22 cellular contexts compared by ENCODE assay signal in the genomic region with DNA sequence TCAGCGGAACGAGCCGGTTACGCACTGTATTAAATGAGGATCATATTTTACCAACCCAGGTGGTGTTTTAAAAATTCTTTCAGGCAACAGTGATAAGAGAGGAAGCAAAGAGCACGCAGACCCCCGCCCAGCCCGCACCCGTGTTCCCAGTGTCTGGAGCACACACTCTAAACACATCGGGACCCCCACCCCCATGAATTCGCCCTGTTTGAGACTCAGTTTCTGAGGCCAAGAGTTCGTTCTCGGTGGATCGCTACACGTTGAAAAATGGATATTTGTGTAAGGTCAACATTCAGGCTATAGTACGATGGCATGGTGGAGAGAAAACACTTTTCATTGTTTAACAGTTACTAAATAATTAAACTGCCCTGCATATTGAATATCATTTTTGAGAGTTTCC.
"Had no signal": no experiment of that assay in that cellular context is flagged by ENCODE, and none has a peak within 500 bp of the region (broad histone marks: within the 10 kb centered on the region; RNA-seq: fewer than 3 reads in every experiment).

No MANE protein-coding gene starts in this region.

- H3K27ac Mint-ChIP-seq: activated naive CD8-positive, alpha-beta T cell had no signal

- H3K4me3 Mint-ChIP-seq: activated CD4-positive, alpha-beta T cell treated with anti-CD3 and anti-CD28 coated beads, Interleukin-2, amount 10 ng/mL, durations not matched to agents 7 days and 5 days; activated naive CD8-positive, alpha-beta T cell; central memory CD8-positive, alpha-beta T cell; immature natural killer cell; naive thymus-derived CD8-positive, alpha-beta T cell; T-cell had no signal

- H3K9me3 Mint-ChIP-seq: activated CD4-positive, alpha-beta T cell treated with anti-CD3 and anti-CD28 coated beads, Interleukin-2, amount 10 ng/mL, durations not matched to agents 7 days and 5 days; central memory CD8-positive, alpha-beta T cell had no signal

- DNase-seq: activated CD4-positive, alpha-beta T cell treated with anti-CD3 and anti-CD28 coated beads, Interleukin-2, amount 10 ng/mL, durations not matched to agents 7 days and 5 days; activated CD4-positive, CD25-positive, alpha-beta regulatory T cell; activated CD8-positive, alpha-beta memory T cell treated with anti-CD3 and anti-CD28 coated beads for 24 hours; activated CD8-positive, alpha-beta memory T cell treated with anti-CD3 and anti-CD28 coated beads, Interleukin-2, amount 50 U/mL, for 48 hours; activated gamma-delta T cell; activated T-cell treated with anti-CD3 and anti-CD28 coated beads, Interleukin-2, amount 50 U/mL, for 72 hours; amniotic stem cell; brain microvascular endothelial cell; effector CD4-positive, alpha-beta T cell; immature natural killer cell; kidney glomerular epithelial cell; mesenchymal stem cell; naive thymus-derived CD8-positive, alpha-beta T cell; spleen; stimulated activated naive CD4-positive, alpha-beta T cell; T-cell; T-helper 9 cell; trophoblast cell had no signal

- ATAC-seq: activated T-cell treated with anti-CD3 and anti-CD28 coated beads, Interleukin-2, amount 50 U/mL, for 72 hours; esophagus mucosa; naive thymus-derived CD8-positive, alpha-beta T cell; SK-N-SH treated with all-trans-retinoic acid at 6 μM for 48 hours; T-cell had no signal

- H3K36me3 Mint-ChIP-seq: activated naive CD8-positive, alpha-beta T cell; T-cell had no signal
